12 cellular contexts compared by ENCODE assay signal in genomic region chr20:21027569-21027968, GRCh38.
A peak's percentile ranks its signal among the peaks of the same experiment; 100 is the strongest.
DNase-seq lines count a peak whose midpoint lies in the region; ATAC-seq and TF ChIP-seq lines count a peak whose summit lies in the region.
"Had no signal": no experiment of that assay in that cellular context is flagged by ENCODE, and none has a peak within 500 bp of the region (broad histone marks: within the 10 kb centered on the region; RNA-seq: fewer than 3 reads in every experiment).

No MANE protein-coding gene starts in this region.

- H3K9ac ChIP-seq in GM23248 = no peak overlapping the region
- no peak overlapping the region for H3K9ac ChIP-seq in NT2/D1 (ENCODE audit: insufficient read length, low read depth)

- intact Hi-C loops in head of caudate nucleus (cut with DNase I) = no loop called here

- no peaks in the 10 kb centered on the region for H3K9me2 ChIP-seq in GM23248 (ENCODE audit: insufficient read depth)

- no peak overlapping the region for H2AFZ ChIP-seq in GM23248

- in situ Hi-C loops in GM23248 (cut with MboI) = no loop called here

- 54 to 55% methylated on average over 7 of the region's 7 CpGs for WGBS in GM23248 (ENCODE audit: low coverage in 1 of 2, low lambda C conversion rate in 2 of 2, missing lambda C conversion rate in 2 of 2), 2 experiments

- H3K4me2 ChIP-seq in GM23248 (ENCODE audit: unreplicated experiment) = no peak overlapping the region

- no peaks in the 10 kb centered on the region for H3F3A ChIP-seq in GM23248 (ENCODE audit: insufficient read depth)

- no peak overlapping the region for H3K4me3 ChIP-seq in GM23248
- no peak overlapping the region for H3K4me3 ChIP-seq in NT2/D1 (ENCODE audit: insufficient read length, low read depth)
- no peak overlapping the region for H3K4me3 ChIP-seq in fibroblast of the aortic adventitia (ENCODE audit: low read depth, low read length)
- H3K4me3 ChIP-seq: tibial nerve had no signal

- TF ChIP-seq CTCF in fibroblast of the aortic adventitia (IDR thresholded peaks at IDR 0.05; ENCODE audit: insufficient read depth, low read length) = peak; percentile 5

- no peaks in the 10 kb centered on the region for H3K9me3 ChIP-seq in GM23248 (ENCODE audit: low read depth)
- H3K9me3 ChIP-seq in NT2/D1 (ENCODE audit: insufficient read depth, low read length) = no peaks in the 10 kb centered on the region
- H3K9me3 ChIP-seq: tibial nerve had no signal

- H3K4me1 ChIP-seq in GM23248 (ENCODE audit: insufficient read depth) (no peaks in the 10 kb centered on the region), NT2/D1 (ENCODE audit: insufficient read depth, insufficient read length) (no peaks in the 10 kb centered on the region)
- H3K4me1 ChIP-seq: tibial nerve had no signal

- H3K27me3 ChIP-seq in GM23248 (replicated peaks; ENCODE audit: insufficient read depth) (no peaks in the 10 kb centered on the region), NT2/D1 (ENCODE audit: insufficient read depth, insufficient read length) (no peaks in the 10 kb centered on the region)
- H3K27me3 ChIP-seq: tibial nerve had no signal

- no peak overlapping the region for H3K27ac ChIP-seq in GM23248
- H3K27ac ChIP-seq: tibial nerve had no signal

- H3K36me3 ChIP-seq in GM23248 (ENCODE audit: low read depth) (no peaks in the 10 kb centered on the region), NT2/D1 (ENCODE audit: insufficient read depth, insufficient read length, low read length) (no peaks in the 10 kb centered on the region)
- H3K36me3 ChIP-seq: tibial nerve had no signal

- H4K20me1 ChIP-seq in GM23248 (ENCODE audit: insufficient read depth) = no peaks in the 10 kb centered on the region

- ATAC-seq in GM19324 (IDR thresholded peaks at IDR 0.05; ENCODE audit: low FRiP score, unreplicated experiment) = no peak
- ATAC-seq: effector memory CD8-positive, alpha-beta T cell had no signal

- DNase-seq in AG20443 (ENCODE audit: low spot score) (peak; percentile 35), GM23248 (peak; percentile 23), NT2/D1 (ENCODE audit: low read depth, low spot score) (peak; percentile 38), fibroblast of the aortic adventitia (ENCODE audit: low read depth) (no peak), GF-D8 (lab: John Stamatoyannopoulos, UW) (no peak), head of caudate nucleus (no peak)
- no peak for DNase-seq in activated CD4-positive, alpha-beta T cell treated with anti-CD3 and anti-CD28 coated beads, Interleukin-2, amount 50 U/mL, for 1 hour
- DNase-seq: activated CD4-positive, alpha-beta T cell treated with anti-CD3 and anti-CD28 coated beads, Interleukin-2, amount 10 ng/mL, durations not matched to agents 7 days and 5 days; activated naive CD8-positive, alpha-beta T cell treated with anti-CD3 and anti-CD28 coated beads, Interleukin-2, amount 10 ng/mL, durations not matched to agents 7 days and 5 days; effector memory CD8-positive, alpha-beta T cell had no signal

- no peaks in the 10 kb centered on the region for H3K79me2 ChIP-seq in GM23248 (ENCODE audit: insufficient read depth)

Comparison
In these comparisons a context has a peak if more than half of its experiments do, and no peak if none do; other contexts are left out.
1. DNase-seq: peak in AG20443 (single experiment), GM23248 (single experiment) and NT2/D1 (single experiment); none in fibroblast of the aortic adventitia (single experiment), GF-D8 (single experiment), activated CD4-positive, alpha-beta T cell treated with anti-CD3 and anti-CD28 coated beads, Interleukin-2, amount 50 U/mL, for 1 hour (single experiment) and head of caudate nucleus (0 of 42).